ENCODE assay signal across 2 cellular contexts in genomic region chr3:65449841-65450416, GRCh38.
TF ChIP-seq lines count a peak whose summit lies in the region.

No MANE protein-coding gene starts in this region.

TF ChIP-seq in GM23338, 12 proteins besides CTCF, POLR2A, EP300 and RAD21:
- TF ChIP-seq JUNB (IDR thresholded peaks at IDR 0.05; ENCODE audit: unreplicated experiment), result no peak
- TF ChIP-seq, protein P1, sequence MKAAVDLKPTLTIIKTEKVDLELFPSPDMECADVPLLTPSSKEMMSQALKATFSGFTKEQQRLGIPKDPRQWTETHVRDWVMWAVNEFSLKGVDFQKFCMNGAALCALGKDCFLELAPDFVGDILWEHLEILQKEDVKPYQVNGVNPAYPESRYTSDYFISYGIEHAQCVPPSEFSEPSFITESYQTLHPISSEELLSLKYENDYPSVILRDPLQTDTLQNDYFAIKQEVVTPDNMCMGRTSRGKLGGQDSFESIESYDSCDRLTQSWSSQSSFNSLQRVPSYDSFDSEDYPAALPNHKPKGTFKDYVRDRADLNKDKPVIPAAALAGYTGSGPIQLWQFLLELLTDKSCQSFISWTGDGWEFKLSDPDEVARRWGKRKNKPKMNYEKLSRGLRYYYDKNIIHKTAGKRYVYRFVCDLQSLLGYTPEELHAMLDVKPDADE (IDR thresholded peaks at IDR 0.05), result no peak
- TF ChIP-seq POLR2AphosphoS5 (IDR thresholded peaks at IDR 0.05; ENCODE audit: low read depth), result no peak
- TF ChIP-seq STAT1 (IDR thresholded peaks at IDR 0.05; ENCODE audit: unreplicated experiment), result no peak

TF ChIP-seq in IMR-90, 13 proteins besides CTCF, POLR2A, EP300 and RAD21:
- TF ChIP-seq CHD1 (IDR thresholded peaks at IDR 0.05; ENCODE audit: low read depth, low read length), result no peak
- no peak for TF ChIP-seq SMC3 (IDR thresholded peaks at IDR 0.05; ENCODE audit: low read depth, low read length)
- TF ChIP-seq RCOR1 (IDR thresholded peaks at IDR 0.05; ENCODE audit: insufficient replicate concordance, low read length), result no peak
- no peak for TF ChIP-seq FOS (IDR thresholded peaks at IDR 0.05; ENCODE audit: low read depth, low read length)
- TF ChIP-seq MAFK (IDR thresholded peaks at IDR 0.05; ENCODE audit: low read depth, low read length), result no peak
- no peak for TF ChIP-seq ELK1 (IDR thresholded peaks at IDR 0.05; ENCODE audit: borderline replicate concordance, low read depth, low read length)
- peak; percentile 62 for TF ChIP-seq CEBPB (IDR thresholded peaks at IDR 0.05; ENCODE audit: low read depth, low read length)
